ENCODE assay signal across 1 cellular context in the genomic region with DNA sequence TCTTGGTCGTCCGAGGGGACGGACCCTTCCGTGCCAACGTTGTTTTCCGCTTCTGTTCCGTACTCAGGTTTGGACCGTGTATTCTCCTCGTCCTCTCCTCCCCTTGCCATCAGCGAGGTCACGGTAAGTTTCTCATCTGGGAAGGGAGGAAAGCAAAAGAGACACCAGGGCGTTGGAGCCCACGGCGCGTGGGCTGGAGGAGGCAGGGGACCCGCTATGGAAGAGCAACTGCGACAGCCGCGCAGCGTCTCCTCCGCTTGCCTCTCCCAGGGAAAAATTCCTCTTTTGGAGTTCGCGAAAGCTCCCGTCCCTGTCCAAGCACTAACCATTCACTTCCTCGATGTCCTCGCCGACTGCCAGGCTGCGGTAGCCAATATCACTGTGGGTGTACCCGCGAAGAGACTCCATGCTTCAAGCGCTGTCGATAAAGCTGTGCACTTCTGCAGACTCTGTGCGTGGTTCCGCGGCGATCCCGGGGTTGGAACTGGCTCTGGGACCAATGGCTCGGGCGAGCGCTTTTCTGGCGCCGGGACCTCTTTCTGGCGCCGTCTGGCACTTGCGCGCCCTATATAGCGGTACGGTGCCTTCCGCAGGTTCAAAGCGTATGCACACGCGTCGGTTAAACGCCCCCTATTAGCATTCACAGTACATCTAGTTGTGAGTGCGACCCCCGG.
TF ChIP-seq lines count a peak whose summit lies in the region.

A gene (minus strand): TSS at position 492 of the 674 bp plus-strand sequence. CDS start 84 bp downstream, at position 408.

TF ChIP-seq in HepG2, 621 proteins besides CTCF, POLR2A, EP300 and RAD21 (continued from another document):
- TF ChIP-seq, protein P1, sequence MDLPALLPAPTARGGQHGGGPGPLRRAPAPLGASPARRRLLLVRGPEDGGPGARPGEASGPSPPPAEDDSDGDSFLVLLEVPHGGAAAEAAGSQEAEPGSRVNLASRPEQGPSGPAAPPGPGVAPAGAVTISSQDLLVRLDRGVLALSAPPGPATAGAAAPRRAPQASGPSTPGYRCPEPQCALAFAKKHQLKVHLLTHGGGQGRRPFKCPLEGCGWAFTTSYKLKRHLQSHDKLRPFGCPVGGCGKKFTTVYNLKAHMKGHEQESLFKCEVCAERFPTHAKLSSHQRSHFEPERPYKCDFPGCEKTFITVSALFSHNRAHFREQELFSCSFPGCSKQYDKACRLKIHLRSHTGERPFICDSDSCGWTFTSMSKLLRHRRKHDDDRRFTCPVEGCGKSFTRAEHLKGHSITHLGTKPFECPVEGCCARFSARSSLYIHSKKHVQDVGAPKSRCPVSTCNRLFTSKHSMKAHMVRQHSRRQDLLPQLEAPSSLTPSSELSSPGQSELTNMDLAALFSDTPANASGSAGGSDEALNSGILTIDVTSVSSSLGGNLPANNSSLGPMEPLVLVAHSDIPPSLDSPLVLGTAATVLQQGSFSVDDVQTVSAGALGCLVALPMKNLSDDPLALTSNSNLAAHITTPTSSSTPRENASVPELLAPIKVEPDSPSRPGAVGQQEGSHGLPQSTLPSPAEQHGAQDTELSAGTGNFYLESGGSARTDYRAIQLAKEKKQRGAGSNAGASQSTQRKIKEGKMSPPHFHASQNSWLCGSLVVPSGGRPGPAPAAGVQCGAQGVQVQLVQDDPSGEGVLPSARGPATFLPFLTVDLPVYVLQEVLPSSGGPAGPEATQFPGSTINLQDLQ (CRISPR knock-in tag; IDR thresholded peaks at IDR 0.05) = no peak
- no peak for TF ChIP-seq HNRNPK (IDR thresholded peaks at IDR 0.05; ENCODE audit: low read depth, low read length, poor library complexity, severe bottlenecking)
- TF ChIP-seq, protein P2, sequence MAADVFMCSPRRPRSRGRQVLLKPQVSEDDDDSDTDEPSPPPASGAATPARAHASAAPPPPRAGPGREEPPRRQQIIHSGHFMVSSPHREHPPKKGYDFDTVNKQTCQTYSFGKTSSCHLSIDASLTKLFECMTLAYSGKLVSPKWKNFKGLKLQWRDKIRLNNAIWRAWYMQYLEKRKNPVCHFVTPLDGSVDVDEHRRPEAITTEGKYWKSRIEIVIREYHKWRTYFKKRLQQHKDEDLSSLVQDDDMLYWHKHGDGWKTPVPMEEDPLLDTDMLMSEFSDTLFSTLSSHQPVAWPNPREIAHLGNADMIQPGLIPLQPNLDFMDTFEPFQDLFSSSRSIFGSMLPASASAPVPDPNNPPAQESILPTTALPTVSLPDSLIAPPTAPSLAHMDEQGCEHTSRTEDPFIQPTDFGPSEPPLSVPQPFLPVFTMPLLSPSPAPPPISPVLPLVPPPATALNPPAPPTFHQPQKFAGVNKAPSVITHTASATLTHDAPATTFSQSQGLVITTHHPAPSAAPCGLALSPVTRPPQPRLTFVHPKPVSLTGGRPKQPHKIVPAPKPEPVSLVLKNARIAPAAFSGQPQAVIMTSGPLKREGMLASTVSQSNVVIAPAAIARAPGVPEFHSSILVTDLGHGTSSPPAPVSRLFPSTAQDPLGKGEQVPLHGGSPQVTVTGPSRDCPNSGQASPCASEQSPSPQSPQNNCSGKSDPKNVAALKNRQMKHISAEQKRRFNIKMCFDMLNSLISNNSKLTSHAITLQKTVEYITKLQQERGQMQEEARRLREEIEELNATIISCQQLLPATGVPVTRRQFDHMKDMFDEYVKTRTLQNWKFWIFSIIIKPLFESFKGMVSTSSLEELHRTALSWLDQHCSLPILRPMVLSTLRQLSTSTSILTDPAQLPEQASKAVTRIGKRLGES (CRISPR knock-in tag; IDR thresholded peaks at IDR 0.05; ENCODE audit: borderline replicate concordance) = no peak
- TF ChIP-seq SNRNP70 (IDR thresholded peaks at IDR 0.05; ENCODE audit: low read depth, low read length) = no peak
- TF ChIP-seq ARNTL (CRISPR knock-in tag; IDR thresholded peaks at IDR 0.05) = no peak
- no peak for TF ChIP-seq FOXO1 (CRISPR knock-in tag; IDR thresholded peaks at IDR 0.05)
- no peak for TF ChIP-seq ZBTB7B (CRISPR knock-in tag; IDR thresholded peaks at IDR 0.05)
- TF ChIP-seq, protein P3, sequence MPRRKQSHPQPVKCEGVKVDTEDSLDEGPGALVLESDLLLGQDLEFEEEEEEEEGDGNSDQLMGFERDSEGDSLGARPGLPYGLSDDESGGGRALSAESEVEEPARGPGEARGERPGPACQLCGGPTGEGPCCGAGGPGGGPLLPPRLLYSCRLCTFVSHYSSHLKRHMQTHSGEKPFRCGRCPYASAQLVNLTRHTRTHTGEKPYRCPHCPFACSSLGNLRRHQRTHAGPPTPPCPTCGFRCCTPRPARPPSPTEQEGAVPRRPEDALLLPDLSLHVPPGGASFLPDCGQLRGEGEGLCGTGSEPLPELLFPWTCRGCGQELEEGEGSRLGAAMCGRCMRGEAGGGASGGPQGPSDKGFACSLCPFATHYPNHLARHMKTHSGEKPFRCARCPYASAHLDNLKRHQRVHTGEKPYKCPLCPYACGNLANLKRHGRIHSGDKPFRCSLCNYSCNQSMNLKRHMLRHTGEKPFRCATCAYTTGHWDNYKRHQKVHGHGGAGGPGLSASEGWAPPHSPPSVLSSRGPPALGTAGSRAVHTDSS (CRISPR knock-in tag; conservative IDR thresholded peaks at IDR 0.05) = no peak
